Comparison of ENCODE assay signal across 10 cellular contexts in the genomic region with DNA sequence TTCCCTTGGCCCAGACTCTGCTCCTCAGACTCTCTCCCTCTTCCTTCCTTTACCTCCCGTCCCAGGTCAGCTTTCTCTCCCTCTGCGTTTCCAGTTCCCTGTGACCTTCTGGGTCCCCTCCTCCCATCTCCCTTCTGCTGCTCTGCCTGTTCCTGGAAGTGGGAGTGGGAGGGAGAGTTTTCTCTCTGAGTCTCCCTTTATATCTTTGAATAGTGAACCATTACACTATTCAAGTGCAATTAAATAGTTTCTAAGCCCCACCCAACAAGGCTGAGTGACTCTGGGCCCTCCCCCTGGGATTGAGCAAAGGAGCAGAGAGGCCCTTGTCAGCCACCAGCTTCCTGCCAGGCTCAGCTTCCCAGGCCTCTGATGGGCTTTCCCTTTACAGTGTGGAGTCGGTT. TPM values are rescaled to one million over a fixed set of nuclear protein-coding genes. Genes with fewer than 3 reads are reported as not detected.
A peak's percentile ranks its signal among the peaks of the same experiment; 100 is the strongest.
DNase-seq lines count a peak whose midpoint lies in the region; ATAC-seq and TF ChIP-seq lines count a peak whose summit lies in the region.
"Had no signal": no experiment of that assay in that cellular context is flagged by ENCODE, and none has a peak within 500 bp of the region (broad histone marks: within the 10 kb centered on the region; RNA-seq: fewer than 3 reads in every experiment).

No MANE protein-coding gene starts in this region.

- ATAC-seq in GM21529 (IDR thresholded peaks at IDR 0.05; ENCODE audit: unreplicated experiment) (peak; percentile 12), Right ventricle myocardium inferior (peak; percentile 56)
- ATAC-seq: activated CD4-positive, alpha-beta T cell treated with anti-CD3 and anti-CD28 coated beads for 36 hours had no signal

- H3K36me3 ChIP-seq in esophagus muscularis mucosa: peaks cover 0 to 20% (median 0%) of the 10 kb centered on the region in 4 donors

- no peak overlapping the region for H3K4me3 ChIP-seq in esophagus muscularis mucosa

- DNase-seq in MV-4-11 (lab: John Stamatoyannopoulos, UW) (peak; percentile 81), Right ventricle myocardium inferior (ENCODE audit: missing footprints) (no peak), retina (peak; percentile 18), esophagus muscularis mucosa (ENCODE audit: extremely low spot score) (no peak), NCI-H2171 (lab: John Stamatoyannopoulos, UW) (no peak), germinal center (ENCODE audit: low spot score) (no peak)
- no peak for DNase-seq in stimulated activated CD4-positive, alpha-beta T cell treated with anti-CD3 and anti-CD28 coated beads, Interleukin-2, amount 100 ng/mL, for 24 hours
- DNase-seq: activated CD4-positive, alpha-beta T cell treated with anti-CD3 and anti-CD28 coated beads for 36 hours; GDM1 had no signal

- no peak for TF ChIP-seq CTCF in esophagus muscularis mucosa (IDR thresholded peaks at IDR 0.05)

- 26% methylated on average over 3 of the region's 3 CpGs for WGBS in esophagus muscularis mucosa

- H3K9me3 ChIP-seq in esophagus muscularis mucosa: no peaks in the 10 kb centered on the region

- TF ChIP-seq POLR2A in esophagus muscularis mucosa (IDR thresholded peaks at IDR 0.05; ENCODE audit: low read depth): no peak

- TF ChIP-seq EP300 in esophagus muscularis mucosa (IDR thresholded peaks at IDR 0.05): no peak

- peak overlapping the region in 2 of 4 donors; percentile 5 to 28 for H3K27ac ChIP-seq in esophagus muscularis mucosa (replicated peaks in 1 of 4)

- intact Hi-C loops in Right ventricle myocardium inferior (cut with DNase I): no loop called here
- intact Hi-C loops in esophagus muscularis mucosa (cut with DNase I): no loop called here

- no peaks in the 10 kb centered on the region for H3K27me3 ChIP-seq in esophagus muscularis mucosa

- peaks cover 4 to 14% (median 9%) of the 10 kb centered on the region in 4 donors for H3K4me1 ChIP-seq in esophagus muscularis mucosa

RNA-seq across cellular contexts. Expression of a gene that starts 34.8 kb away (rescaled TPM):
- total RNA-seq in Right ventricle myocardium inferior (32.9 TPM), esophagus muscularis mucosa (100 to 1,000 TPM in 1 of 4 donors, 10 to 100 TPM in 3; 25.6 to 119 (median 30.6) TPM)

Comparison
In these comparisons a context has a peak if more than half of its experiments do, and no peak if none do; other contexts are left out.
1. DNase-seq: peak in MV-4-11 (single experiment) and retina (single experiment); none in Right ventricle myocardium inferior (single experiment), esophagus muscularis mucosa (single experiment), stimulated activated CD4-positive, alpha-beta T cell treated with anti-CD3 and anti-CD28 coated beads, Interleukin-2, amount 100 ng/mL, for 24 hours (0 of 2), NCI-H2171 (single experiment) and germinal center (single experiment).